Comparison of ENCODE assay signal across 14 cellular contexts in the genomic region with DNA sequence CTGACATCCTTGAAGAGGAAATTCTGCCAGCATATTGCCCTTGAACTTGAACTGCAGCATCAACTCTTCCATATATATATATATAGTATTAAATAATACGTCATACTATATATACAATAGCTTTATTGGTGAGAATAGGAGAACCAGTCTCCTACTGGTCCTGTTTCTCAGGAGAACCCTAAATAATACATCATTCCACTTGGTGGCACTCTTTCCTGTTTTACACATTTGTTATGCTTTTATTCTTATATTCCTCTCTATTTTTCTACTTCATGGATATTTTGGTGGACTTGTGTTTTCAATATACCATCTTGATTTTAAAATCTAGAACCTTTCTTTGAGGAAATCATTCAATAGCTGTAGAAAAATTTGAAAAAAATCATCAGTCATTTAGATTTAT.
DNase-seq lines count a peak whose midpoint lies in the region; ATAC-seq, FAIRE-seq and TF ChIP-seq lines count a peak whose summit lies in the region.
"Had no signal": no experiment of that assay in that cellular context is flagged by ENCODE, and none has a peak within 500 bp of the region (broad histone marks: within the 10 kb centered on the region; RNA-seq: fewer than 3 reads in every experiment).

No MANE protein-coding gene starts in this region.

- H3K4me1 ChIP-seq in A549 (no peaks in the 10 kb centered on the region), GM23248 (ENCODE audit: insufficient read depth) (no peaks in the 10 kb centered on the region)
- H3K4me1 ChIP-seq: upper lobe of left lung had no signal

- H3K27ac ChIP-seq in A549, result no peak overlapping the region
- no peak overlapping the region for H3K27ac ChIP-seq in GM23248
- H3K27ac ChIP-seq: upper lobe of left lung had no signal

- peak; percentile 37; the same call in 2 of the 3 replicates for TF ChIP-seq CTCF in A549 (IDR thresholded peaks at IDR 0.05)

- in situ Hi-C loops in GM23248 (cut with MboI), result no loop called here

- H3K79me2 ChIP-seq in GM23248 (ENCODE audit: insufficient read depth), result no peaks in the 10 kb centered on the region

- H3K9ac ChIP-seq in GM23248, result no peak overlapping the region

- no peaks in the 10 kb centered on the region for H3K27me3 ChIP-seq in GM23248 (replicated peaks; ENCODE audit: insufficient read depth)
- H3K27me3 ChIP-seq: upper lobe of left lung had no signal

- peak; percentile 33 to 37; a peak in 4 of 5 replicates for TF ChIP-seq RAD21 in A549 (conservative IDR thresholded peaks at IDR 0.05 in 1 of 2, IDR thresholded peaks at IDR 0.05 in 1 of 2)

- 5% methylated on average over 1 of the region's 1 CpG for WGBS in A549 (ENCODE audit: missing lambda C conversion rate)
- 28 to 29% methylated on average over 1 of the region's 1 CpG for WGBS in GM23248 (ENCODE audit: low coverage in 1 of 2, low lambda C conversion rate in 2 of 2, missing lambda C conversion rate in 2 of 2), 2 experiments

- no peak for TF ChIP-seq EP300 in A549 (IDR thresholded peaks at IDR 0.05)

- no peaks in the 10 kb centered on the region for H3K9me2 ChIP-seq in GM23248 (ENCODE audit: insufficient read depth)

- POLR2A ChIA-PET in A549 (lab: Yijun Ruan, JAX), result no interaction called here

- H3K9me3 ChIP-seq in A549 (no peaks in the 10 kb centered on the region), GM23248 (ENCODE audit: low read depth) (no peaks in the 10 kb centered on the region)
- H3K9me3 ChIP-seq: upper lobe of left lung had no signal

- CTCF ChIA-PET in A549 (lab: Yijun Ruan, JAX), result interaction anchor here (1.2 kb wide), 2 partner anchors 45 to 47 kb away, joined by 3 to 5 read pairs; no protein-coding TSS in a partner anchor

- H3K4me2 ChIP-seq in A549 (no peak overlapping the region), GM23248 (ENCODE audit: unreplicated experiment) (no peak overlapping the region)

- no peak for TF ChIP-seq POLR2A in A549 (IDR thresholded peaks at IDR 0.05; ENCODE audit: low read length)

- H2AFZ ChIP-seq in GM23248, result no peak overlapping the region

- DNase-seq in A549 (ENCODE audit: low read depth in 1 of 2, low spot score in 1 of 2) (peak in 1 of 2 experiments; percentile 13), GM23248 (peak; percentile 43), iris pigment epithelial cell (ENCODE audit: low read depth) (peak; percentile 10), mucosa of gallbladder (ENCODE audit: low spot score) (no peak), left lobe of liver (ENCODE audit: low spot score) (no peak), NCI-H2029 (lab: John Stamatoyannopoulos, UW) (no peak)
- no peak for DNase-seq in NK-92 treated with Interleukin-12 subunit alpha and Interleukin-12 subunit beta, amount 100 ng/mL, for 24 hours (lab: John Stamatoyannopoulos, UW)
- DNase-seq: activated CD8-positive, alpha-beta memory T cell treated with anti-CD3 and anti-CD28 coated beads, Interleukin-2, amount 10 ng/mL, durations not matched to agents 7 days and 5 days; effector CD8-positive, alpha-beta T cell; NCI-H2171; small intestine; T1000; upper lobe of left lung had no signal

- H3F3A ChIP-seq in GM23248 (ENCODE audit: insufficient read depth), result no peaks in the 10 kb centered on the region

- H3K36me3 ChIP-seq in GM23248 (ENCODE audit: low read depth), result no peaks in the 10 kb centered on the region
- H3K36me3 ChIP-seq: upper lobe of left lung had no signal

- ATAC-seq in A549 (no peak), left lobe of liver (no peak)
- ATAC-seq: activated CD8-positive, alpha-beta memory T cell treated with anti-CD3 and anti-CD28 coated beads, Interleukin-2, amount 10 ng/mL, durations not matched to agents 7 days and 5 days had no signal

- FAIRE-seq in A549 (lab: Jason Lieb, UNC), result no peak
- FAIRE-seq in TTC549 (lab: Jason Lieb, UNC), result peak; percentile 71
- FAIRE-seq: small intestine had no signal

- H4K20me1 ChIP-seq in GM23248 (ENCODE audit: insufficient read depth), result no peaks in the 10 kb centered on the region

- H3K4me3 ChIP-seq in A549 (no peak overlapping the region), GM23248 (no peak overlapping the region)
- H3K4me3 ChIP-seq: upper lobe of left lung had no signal

TF ChIP-seq in A549, 52 proteins besides CTCF, POLR2A, EP300 and RAD21:
- TF ChIP-seq SMC3 (IDR thresholded peaks at IDR 0.05), result peak; percentile 28; the same call in 1 of the 3 replicates
- TF ChIP-seq, protein P1, sequence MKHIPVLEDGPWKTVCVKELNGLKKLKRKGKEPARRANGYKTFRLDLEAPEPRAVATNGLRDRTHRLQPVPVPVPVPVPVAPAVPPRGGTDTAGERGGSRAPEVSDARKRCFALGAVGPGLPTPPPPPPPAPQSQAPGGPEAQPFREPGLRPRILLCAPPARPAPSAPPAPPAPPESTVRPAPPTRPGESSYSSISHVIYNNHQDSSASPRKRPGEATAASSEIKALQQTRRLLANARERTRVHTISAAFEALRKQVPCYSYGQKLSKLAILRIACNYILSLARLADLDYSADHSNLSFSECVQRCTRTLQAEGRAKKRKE (CRISPR knock-in tag; IDR thresholded peaks at IDR 0.05; ENCODE audit: low read depth), result no peak

Comparison
In these comparisons a context has a peak if more than half of its experiments do, and no peak if none do; other contexts are left out.
1. DNase-seq: peak in GM23248 (single experiment) and iris pigment epithelial cell (single experiment); none in mucosa of gallbladder (single experiment), NK-92 treated with Interleukin-12 subunit alpha and Interleukin-12 subunit beta, amount 100 ng/mL, for 24 hours (single experiment), left lobe of liver (single experiment) and NCI-H2029 (single experiment).